21 cellular contexts compared by ENCODE assay signal in genomic region chr13:47826481-47826880, GRCh38.
DNase-seq lines count a peak whose midpoint lies in the region; ATAC-seq and TF ChIP-seq lines count a peak whose summit lies in the region.
"Had no signal": no experiment of that assay in that cellular context is flagged by ENCODE, and none has a peak within 500 bp of the region (broad histone marks: within the 10 kb centered on the region; RNA-seq: fewer than 3 reads in every experiment).

No MANE protein-coding gene starts in this region.

- H3K4me3 ChIP-seq in fibroblast of mammary gland (ENCODE audit: control insufficient read depth, low read depth, low read length): no peak overlapping the region
- H3K4me3 ChIP-seq: A549, Peyer's patch had no signal

- POLR2A ChIA-PET in naive thymus-derived CD8-positive, alpha-beta T cell (lab: Charles Lee): no interaction called here

- no peak overlapping the region for H3K4me3 Mint-ChIP-seq in naive thymus-derived CD8-positive, alpha-beta T cell
- H3K4me3 Mint-ChIP-seq: B cell; CD4-positive, alpha-beta T cell had no signal

- H3K9me3 Mint-ChIP-seq in naive thymus-derived CD8-positive, alpha-beta T cell: peaks cover 0 to 16% (median 6%) of the 10 kb centered on the region in 9 donors

- ATAC-seq in left lobe of liver (peak; percentile 17), GM18498 (IDR thresholded peaks at IDR 0.05; ENCODE audit: unreplicated experiment) (no peak)
- no peak for ATAC-seq in naive thymus-derived CD8-positive, alpha-beta T cell
- ATAC-seq: A549 had no signal

- no peak overlapping the region for H3K27ac Mint-ChIP-seq in naive thymus-derived CD8-positive, alpha-beta T cell
- H3K27ac Mint-ChIP-seq: B cell; CD4-positive, alpha-beta T cell had no signal

- DNase-seq in EL: peak; percentile 53
- DNase-seq in amniotic epithelial cell (ENCODE audit: low read depth): peak; percentile 69
- DNase-seq in fibroblast of mammary gland (ENCODE audit: low read depth): peak; percentile 44
- DNase-seq in left lobe of liver (ENCODE audit: low spot score): no peak
- no peak for DNase-seq in NCI-H524 treated with DMSO at 0.1 percent for 48 hours (lab: John Stamatoyannopoulos, UW)
- DNase-seq in UCSD-AML1 (lab: John Stamatoyannopoulos, UW; ENCODE audit: unreplicated experiment): no peak
- no peak for DNase-seq in naive thymus-derived CD8-positive, alpha-beta T cell
- DNase-seq: Calu3; CD4-positive, alpha-beta T cell; DMS79; GDM1; GOT3; KG1; NCI-H1092 treated with DMSO at 0.1 percent for 48 hours; NCI-H1694 treated with DMSO at 0.1 percent for 48 hours; NCI-H82; Peyer's patch; Right ventricle myocardium superior had no signal

- H3K4me1 Mint-ChIP-seq in naive thymus-derived CD8-positive, alpha-beta T cell: no peaks in the 10 kb centered on the region
- H3K4me1 Mint-ChIP-seq: B cell had no signal

- TF ChIP-seq CTCF in fibroblast of mammary gland (conservative IDR thresholded peaks at IDR 0.05; ENCODE audit: control insufficient read depth, insufficient read depth, low read depth, low read length): no peak

- peaks cover 0 to 8% (median 0%) of the 10 kb centered on the region in 5 donors for H3K27me3 Mint-ChIP-seq in naive thymus-derived CD8-positive, alpha-beta T cell
- H3K27me3 Mint-ChIP-seq: B cell; CD4-positive, alpha-beta T cell had no signal

- peaks cover 0 to 7% (median 0%) of the 10 kb centered on the region in 3 donors for H3K36me3 Mint-ChIP-seq in naive thymus-derived CD8-positive, alpha-beta T cell

Comparison
In these comparisons a context has a peak if more than half of its experiments do, and no peak if none do; other contexts are left out.
1. DNase-seq: peak in EL (single experiment), amniotic epithelial cell (single experiment) and fibroblast of mammary gland (single experiment); none in left lobe of liver (single experiment), NCI-H524 treated with DMSO at 0.1 percent for 48 hours (single experiment), UCSD-AML1 (single experiment) and naive thymus-derived CD8-positive, alpha-beta T cell (0 of 10).